ENCODE assay signal across 1 cellular context in genomic region chr1:28648493-28649238, GRCh38.
TF ChIP-seq lines count a peak whose summit lies in the region.

TSS of gene RNU11 (plus strand) at chr1:28648600.

TF ChIP-seq in HepG2, 621 proteins besides CTCF, POLR2A, EP300 and RAD21 (continued from another document and continues in another):
- TF ChIP-seq PRDM10 (CRISPR knock-in tag; IDR thresholded peaks at IDR 0.05; ENCODE audit: low read depth): peak; percentile 19; the same call in 1 of the 2 replicates
- TF ChIP-seq NKX3-1 (CRISPR knock-in tag; IDR thresholded peaks at IDR 0.05): peak; percentile 95
- 0 out of 2 replicates have a peak, but pooled peaks have one; percentile 83 for TF ChIP-seq ZNF557 (CRISPR knock-in tag; IDR thresholded peaks at IDR 0.05)
- peak; percentile 97 for TF ChIP-seq AFF4 (CRISPR knock-in tag; IDR thresholded peaks at IDR 0.05)
- TF ChIP-seq ZNF550 (CRISPR knock-in tag; IDR thresholded peaks at IDR 0.05; ENCODE audit: borderline replicate concordance): no peak
- no peak for TF ChIP-seq SRSF9 (IDR thresholded peaks at IDR 0.05; ENCODE audit: borderline replicate concordance, insufficient read depth, low read depth, low read length, poor library complexity, severe bottlenecking)
- peak; percentile 55 for TF ChIP-seq FOXO1 (CRISPR knock-in tag; IDR thresholded peaks at IDR 0.05)
- TF ChIP-seq HBP1 (CRISPR knock-in tag; IDR thresholded peaks at IDR 0.05; ENCODE audit: low read depth): peak; percentile 89; the same call in 1 of the 2 replicates
- peak; percentile 30; the same call in 1 of the 2 replicates for TF ChIP-seq MAFF (IDR thresholded peaks at IDR 0.05; ENCODE audit: low read depth, low read length)
- peak; percentile 78 for TF ChIP-seq HNF1A (IDR thresholded peaks at IDR 0.05; ENCODE audit: low read depth)
- peak; percentile 81; the same call in 1 of the 2 replicates for TF ChIP-seq HNF1A (CRISPR knock-in tag; IDR thresholded peaks at IDR 0.05; ENCODE audit: borderline replicate concordance)
- TF ChIP-seq RFXAP (CRISPR knock-in tag; IDR thresholded peaks at IDR 0.05; ENCODE audit: borderline replicate concordance): peak; percentile 92
- peak; percentile 95 for TF ChIP-seq STAT5B (CRISPR knock-in tag; IDR thresholded peaks at IDR 0.05)
- TF ChIP-seq IRF1 (CRISPR knock-in tag; IDR thresholded peaks at IDR 0.05; ENCODE audit: low read depth): peak; percentile 35; the same call in 1 of the 2 replicates
- peak; percentile 8 for TF ChIP-seq XRCC5 (optimal IDR thresholded peaks at IDR 0.05; ENCODE audit: low read length)
- peak; percentile 76 for TF ChIP-seq PHF8 (CRISPR knock-in tag; IDR thresholded peaks at IDR 0.05)
- TF ChIP-seq CAMTA2 (CRISPR knock-in tag; IDR thresholded peaks at IDR 0.05; ENCODE audit: borderline replicate concordance): peak; percentile 38; the same call in 1 of the 2 replicates
- TF ChIP-seq SOX13 (IDR thresholded peaks at IDR 0.05): peak; percentile 97
- TF ChIP-seq SOX13 (CRISPR knock-in tag; conservative IDR thresholded peaks at IDR 0.05 in 1 of 2, IDR thresholded peaks at IDR 0.05 in 1 of 2): peak; percentile 61 to 97; a peak in 3 of 4 replicates
- TF ChIP-seq MBNL3 (CRISPR knock-in tag; conservative IDR thresholded peaks at IDR 0.05): 0 out of 2 replicates have a peak, but pooled peaks have one; percentile 84
- TF ChIP-seq TFE3 (CRISPR knock-in tag; IDR thresholded peaks at IDR 0.05): peak; percentile 81; the same call in 1 of the 2 replicates
- no peak for TF ChIP-seq AGO2 (optimal IDR thresholded peaks at IDR 0.05; ENCODE audit: low read depth, low read length)
- TF ChIP-seq ZNF660 (CRISPR knock-in tag; IDR thresholded peaks at IDR 0.05; ENCODE audit: borderline replicate concordance, low read depth): no peak
- no peak; the same call in 1 of the 2 replicates for TF ChIP-seq REL (CRISPR knock-in tag; conservative IDR thresholded peaks at IDR 0.05)
- TF ChIP-seq DBP (CRISPR knock-in tag; IDR thresholded peaks at IDR 0.05; ENCODE audit: not compliant biosample characterization): peak; percentile 22
- TF ChIP-seq MLXIP (CRISPR knock-in tag; IDR thresholded peaks at IDR 0.05; ENCODE audit: borderline replicate concordance): peak; percentile 93
- no peak; the same call in 1 of the 2 replicates for TF ChIP-seq DDIT3 (CRISPR knock-in tag; IDR thresholded peaks at IDR 0.05)
- peak; percentile 92; the same call in 1 of the 2 replicates for TF ChIP-seq ZNF431 (CRISPR knock-in tag; IDR thresholded peaks at IDR 0.05; ENCODE audit: borderline replicate concordance, low read depth)
- no peak for TF ChIP-seq NPAS2 (CRISPR knock-in tag; IDR thresholded peaks at IDR 0.05; ENCODE audit: borderline replicate concordance)
- peak; percentile 58; the same call in 1 of the 2 replicates for TF ChIP-seq ZNF770 (CRISPR knock-in tag; IDR thresholded peaks at IDR 0.05)
- peak; percentile 62; the same call in 1 of the 2 replicates for TF ChIP-seq ZNF3 (CRISPR knock-in tag; IDR thresholded peaks at IDR 0.05)
- TF ChIP-seq GTF2F1 (IDR thresholded peaks at IDR 0.05; ENCODE audit: low read length): peak; percentile 100
